Comparison of ENCODE assay signal across 12 cellular contexts in genomic region chr17:14886200-14886739, GRCh38.
DNase-seq lines count a peak whose midpoint lies in the region; ATAC-seq and TF ChIP-seq lines count a peak whose summit lies in the region.
"Had no signal": no experiment of that assay in that cellular context is flagged by ENCODE, and none has a peak within 500 bp of the region (broad histone marks: within the 10 kb centered on the region; RNA-seq: fewer than 3 reads in every experiment).

No MANE protein-coding gene starts in this region.

- no peaks in the 10 kb centered on the region for H3K4me1 ChIP-seq in HEK293 (ENCODE audit: control insufficient read depth, insufficient read depth, low read length)
- no peaks in the 10 kb centered on the region for H3K4me1 ChIP-seq in foreskin keratinocyte
- H3K4me1 ChIP-seq in transverse colon: no peaks in the 10 kb centered on the region
- H3K4me1 ChIP-seq: Caco-2 had no signal

- no peaks in the 10 kb centered on the region for H3K27me3 ChIP-seq in SU-DHL-6 (ENCODE audit: low read length)
- H3K27me3 ChIP-seq in foreskin keratinocyte: no peaks in the 10 kb centered on the region
- H3K27me3 ChIP-seq in transverse colon: no peaks in the 10 kb centered on the region

- H3K27ac ChIP-seq in HEK293 (ENCODE audit: extremely low read depth, low read depth, low read length): no peak overlapping the region
- H3K27ac ChIP-seq in SU-DHL-6 (ENCODE audit: low read depth, low read length): no peak overlapping the region
- H3K27ac ChIP-seq in foreskin keratinocyte: no peak overlapping the region
- no peak overlapping the region for H3K27ac ChIP-seq in transverse colon
- H3K27ac ChIP-seq: thoracic aorta had no signal

- no peak overlapping the region for H3K9ac ChIP-seq in SU-DHL-6 (ENCODE audit: low read length)

- H3K9me2 ChIP-seq in SU-DHL-6 (replicated peaks; ENCODE audit: insufficient read depth, low read length): no peaks in the 10 kb centered on the region

- no peak overlapping the region for H3K4me2 ChIP-seq in SU-DHL-6 (ENCODE audit: low read depth, low read length, poor library complexity, severe bottlenecking)

- TF ChIP-seq CTCF in AG09319 (IDR thresholded peaks at IDR 0.05; ENCODE audit: low read depth, low read length) (peak; percentile 26), HEK293 (tag by site-specific recombination; IDR thresholded peaks at IDR 0.05) (no peak), SU-DHL-6 (IDR thresholded peaks at IDR 0.05; ENCODE audit: insufficient read depth, low read length, poor library complexity, severe bottlenecking) (peak; percentile 35), foreskin keratinocyte (conservative IDR thresholded peaks at IDR 0.05) (peak; percentile 66), transverse colon (IDR thresholded peaks at IDR 0.05) (no peak)

- no peak overlapping the region for H2AFZ ChIP-seq in SU-DHL-6 (ENCODE audit: low read depth, low read length, severe bottlenecking)

- no peaks in the 10 kb centered on the region for H3K79me2 ChIP-seq in SU-DHL-6 (ENCODE audit: insufficient read depth, low read length)

- H3K4me3 ChIP-seq in HEK293 (ENCODE audit: low read depth, low read length): no peak overlapping the region
- H3K4me3 ChIP-seq in SU-DHL-6 (ENCODE audit: insufficient read depth, low read length, poor library complexity, severe bottlenecking): no peak overlapping the region
- no peak overlapping the region for H3K4me3 ChIP-seq in transverse colon
- H3K4me3 ChIP-seq: thoracic aorta had no signal

- TF ChIP-seq EP300 in transverse colon (IDR thresholded peaks at IDR 0.05; ENCODE audit: low read depth): no peak

- H3K9me3 ChIP-seq in HEK293 (ENCODE audit: control insufficient read depth, insufficient read depth, low read depth, low read length) (no peaks in the 10 kb centered on the region; the same call in 1 of the 2 replicates), SU-DHL-6 (ENCODE audit: insufficient read depth, low read length) (peaks cover 5% of the 10 kb centered on the region; the same call in 1 of the 2 replicates), transverse colon (peaks cover 26 to 33% of the 10 kb centered on the region in 2 donors)
- H3K9me3 ChIP-seq: Caco-2 had no signal

- no peak for DNase-seq in AG09319 (ENCODE audit: extremely low read depth, low read depth)
- peak; percentile 25 to 65 for DNase-seq in foreskin keratinocyte
- no peak for DNase-seq in NCI-H226
- DNase-seq in GM19240 (ENCODE audit: insufficient read length, low spot score): no peak
- DNase-seq in transverse colon: no peak
- DNase-seq: naive thymus-derived CD4-positive, alpha-beta T cell; NCI-H774 had no signal

- POLR2A ChIA-PET in HEK293 (lab: Yijun Ruan, JAX): interaction anchor here (1.0 kb wide), 1 partner anchor 40 kb away, joined by 3 read pairs; no protein-coding TSS in a partner anchor

- no peak for TF ChIP-seq POLR2A in transverse colon (IDR thresholded peaks at IDR 0.05)

- ATAC-seq in foreskin keratinocyte: peak; percentile 80
- no peak for ATAC-seq in GM21786 (IDR thresholded peaks at IDR 0.05; ENCODE audit: unreplicated experiment)
- ATAC-seq: naive thymus-derived CD4-positive, alpha-beta T cell had no signal

- in situ Hi-C loops in transverse colon (cut with MboI; ENCODE audit: low pct_ligation_motif_present in 1 of 4, low pct_unique_long_range_greater_than_20kb in 1 of 4, low sequenced_read_pairs in 3 of 4): loop anchor here in 1 of 4 donors (25.0 kb wide), 1 partner anchor 324 kb away; no protein-coding TSS in a partner anchor

- H3K36me3 ChIP-seq in HEK293 (ENCODE audit: control insufficient read depth in 2 of 2, insufficient read depth in 1 of 2, low read length in 2 of 2): no peaks in the 10 kb centered on the region
- no peaks in the 10 kb centered on the region for H3K36me3 ChIP-seq in SU-DHL-6 (ENCODE audit: low read length)
- H3K36me3 ChIP-seq in transverse colon: no peaks in the 10 kb centered on the region
- H3K36me3 ChIP-seq: thoracic aorta had no signal

- no peaks in the 10 kb centered on the region for H4K20me1 ChIP-seq in SU-DHL-6 (ENCODE audit: low read depth, low read length)

- H3F3A ChIP-seq in SU-DHL-6 (ENCODE audit: insufficient read depth): no peaks in the 10 kb centered on the region

- CTCF ChIA-PET in HEK293 (lab: Yijun Ruan, JAX): interaction anchor here (0.6 to 3.4 kb wide), 36 partner anchors 10 to 617 kb away, joined by 3 to 69 read pairs (median 4); no protein-coding TSS in a partner anchor

- 95% methylated on average over 2 of the region's 2 CpGs; no CpG with 5 or more reads in 1 of the 2 donors for WGBS in transverse colon (ENCODE audit: low coverage in 1 of 2), 2 donors

- intact Hi-C loops in transverse colon (cut with DNase I; ENCODE audit: low total_unique reads): no loop called here

TF ChIP-seq in HEK293, 187 proteins besides CTCF, POLR2A, EP300 and RAD21:
- TF ChIP-seq ZNF175 (tag by site-specific recombination; IDR thresholded peaks at IDR 0.05) (no peak), ZNF654 (tag by site-specific recombination; IDR thresholded peaks at IDR 0.05; ENCODE audit: low read depth) (peak; percentile 65), GFI1B (tag by site-specific recombination; IDR thresholded peaks at IDR 0.05) (no peak), ZNF426 (tag by site-specific recombination; IDR thresholded peaks at IDR 0.05) (no peak), TSHZ1 (tag by site-specific recombination; IDR thresholded peaks at IDR 0.05; ENCODE audit: borderline replicate concordance) (no peak), ZNF621 (tag by site-specific recombination; IDR thresholded peaks at IDR 0.05) (no peak), ZNF561 (tag by site-specific recombination; IDR thresholded peaks at IDR 0.05; ENCODE audit: borderline replicate concordance) (no peak), YY2 (tag by site-specific recombination; IDR thresholded peaks at IDR 0.05) (no peak), ZNF335 (tag by site-specific recombination; conservative IDR thresholded peaks at IDR 0.05) (no peak), ZNF37A (tag by site-specific recombination; IDR thresholded peaks at IDR 0.05) (no peak), GLIS2 (tag by site-specific recombination; IDR thresholded peaks at IDR 0.05) (no peak), ZNF133 (tag by site-specific recombination; IDR thresholded peaks at IDR 0.05) (peak; percentile 4; the same call in 1 of the 2 replicates), YY1 (tag by site-specific recombination; IDR thresholded peaks at IDR 0.05) (no peak), KLF10 (tag by site-specific recombination; IDR thresholded peaks at IDR 0.05) (no peak), ZNF777 (tag by site-specific recombination; IDR thresholded peaks at IDR 0.05; ENCODE audit: borderline replicate concordance) (no peak), TRIM28 (IDR thresholded peaks at IDR 0.05; ENCODE audit: borderline replicate concordance, low read length) (peak; percentile 38; the same call in 1 of the 2 replicates)
- TF ChIP-seq, protein P1, sequence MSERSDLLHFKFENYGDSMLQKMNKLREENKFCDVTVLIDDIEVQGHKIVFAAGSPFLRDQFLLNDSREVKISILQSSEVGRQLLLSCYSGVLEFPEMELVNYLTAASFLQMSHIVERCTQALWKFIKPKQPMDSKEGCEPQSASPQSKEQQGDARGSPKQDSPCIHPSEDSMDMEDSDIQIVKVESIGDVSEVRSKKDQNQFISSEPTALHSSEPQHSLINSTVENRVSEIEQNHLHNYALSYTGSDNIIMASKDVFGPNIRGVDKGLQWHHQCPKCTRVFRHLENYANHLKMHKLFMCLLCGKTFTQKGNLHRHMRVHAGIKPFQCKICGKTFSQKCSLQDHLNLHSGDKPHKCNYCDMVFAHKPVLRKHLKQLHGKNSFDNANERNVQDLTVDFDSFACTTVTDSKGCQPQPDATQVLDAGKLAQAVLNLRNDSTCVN (tag by site-specific recombination; optimal IDR thresholded peaks at IDR 0.05): no peak

Comparison
In these comparisons a context has a peak if more than half of its experiments do, and no peak if none do; other contexts are left out.
1. DNase-seq: peak in foreskin keratinocyte (2 of 2); none in AG09319 (single experiment), NCI-H226 (single experiment), GM19240 (single experiment) and transverse colon (single experiment).
2. CTCF ChIP-seq: peak in AG09319 (single experiment), SU-DHL-6 (single experiment) and foreskin keratinocyte (single experiment); none in HEK293 (single experiment) and transverse colon (0 of 5).